ENCODE assay signal across 1 cellular context in the genomic region with DNA sequence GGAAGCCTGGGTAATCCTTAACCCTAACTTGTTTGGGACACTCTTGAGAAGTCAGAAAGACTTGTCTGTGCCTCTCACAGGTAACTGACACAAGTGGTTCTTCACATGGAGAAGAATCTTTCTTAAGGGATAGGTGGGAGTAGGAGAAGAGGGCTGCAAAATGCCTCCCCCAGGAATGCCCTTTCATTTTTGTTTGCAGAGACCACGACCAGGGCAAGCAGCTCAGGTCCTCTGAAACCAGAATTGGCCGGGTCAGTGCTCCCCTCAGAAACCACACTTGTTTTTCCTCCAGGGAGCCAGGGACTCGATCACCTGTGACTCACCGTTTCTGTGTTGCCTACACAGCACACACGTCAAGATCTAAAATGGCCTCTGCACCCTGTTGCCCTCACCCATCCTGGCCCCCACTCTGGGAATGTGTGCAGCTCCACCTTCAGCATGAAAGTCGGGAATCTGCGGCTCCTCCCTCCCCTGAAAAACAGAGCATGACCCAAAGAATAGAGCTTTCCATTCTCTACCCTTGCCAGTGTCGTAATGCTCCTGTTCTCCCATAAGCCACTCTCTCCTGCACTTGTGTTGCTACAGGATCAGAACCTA.
TF ChIP-seq lines count a peak whose summit lies in the region.

No MANE protein-coding gene starts in this region.

TF ChIP-seq in HepG2, 621 proteins besides CTCF, POLR2A, EP300 and RAD21 (continued from another document and continues in another):
- TF ChIP-seq CEBPZ (IDR thresholded peaks at IDR 0.05; ENCODE audit: low read length), result no peak
- TF ChIP-seq, protein P1, sequence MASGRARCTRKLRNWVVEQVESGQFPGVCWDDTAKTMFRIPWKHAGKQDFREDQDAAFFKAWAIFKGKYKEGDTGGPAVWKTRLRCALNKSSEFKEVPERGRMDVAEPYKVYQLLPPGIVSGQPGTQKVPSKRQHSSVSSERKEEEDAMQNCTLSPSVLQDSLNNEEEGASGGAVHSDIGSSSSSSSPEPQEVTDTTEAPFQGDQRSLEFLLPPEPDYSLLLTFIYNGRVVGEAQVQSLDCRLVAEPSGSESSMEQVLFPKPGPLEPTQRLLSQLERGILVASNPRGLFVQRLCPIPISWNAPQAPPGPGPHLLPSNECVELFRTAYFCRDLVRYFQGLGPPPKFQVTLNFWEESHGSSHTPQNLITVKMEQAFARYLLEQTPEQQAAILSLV (CRISPR knock-in tag; IDR thresholded peaks at IDR 0.05; ENCODE audit: borderline replicate concordance), result no peak
- TF ChIP-seq ZNF496 (CRISPR knock-in tag; IDR thresholded peaks at IDR 0.05; ENCODE audit: insufficient replicate concordance), result no peak
- TF ChIP-seq ARNT (IDR thresholded peaks at IDR 0.05), result no peak
- TF ChIP-seq ETV5 (CRISPR knock-in tag; IDR thresholded peaks at IDR 0.05; ENCODE audit: borderline replicate concordance), result peak; percentile 75; the same call in 1 of the 2 replicates
- 0 out of 2 replicates have a peak, but pooled peaks have one; percentile 13 for TF ChIP-seq HOXD1 (CRISPR knock-in tag; IDR thresholded peaks at IDR 0.05)
- TF ChIP-seq IRF2 (CRISPR knock-in tag; IDR thresholded peaks at IDR 0.05), result 0 out of 2 replicates have a peak, but pooled peaks have one; percentile 27
- no peak for TF ChIP-seq FOXP1 (IDR thresholded peaks at IDR 0.05)
- TF ChIP-seq FOXP1 (CRISPR knock-in tag; IDR thresholded peaks at IDR 0.05), result peak; percentile 80
- TF ChIP-seq NFIC (IDR thresholded peaks at IDR 0.05; ENCODE audit: low read length), result 0 out of 2 replicates have a peak, but pooled peaks have one; percentile 41
- TF ChIP-seq GFI1 (CRISPR knock-in tag; IDR thresholded peaks at IDR 0.05; ENCODE audit: borderline replicate concordance), result no peak
- TF ChIP-seq ZNF18 (CRISPR knock-in tag; IDR thresholded peaks at IDR 0.05; ENCODE audit: insufficient replicate concordance), result no peak
- TF ChIP-seq ZNF772 (CRISPR knock-in tag; IDR thresholded peaks at IDR 0.05), result no peak
- TF ChIP-seq, protein P2, sequence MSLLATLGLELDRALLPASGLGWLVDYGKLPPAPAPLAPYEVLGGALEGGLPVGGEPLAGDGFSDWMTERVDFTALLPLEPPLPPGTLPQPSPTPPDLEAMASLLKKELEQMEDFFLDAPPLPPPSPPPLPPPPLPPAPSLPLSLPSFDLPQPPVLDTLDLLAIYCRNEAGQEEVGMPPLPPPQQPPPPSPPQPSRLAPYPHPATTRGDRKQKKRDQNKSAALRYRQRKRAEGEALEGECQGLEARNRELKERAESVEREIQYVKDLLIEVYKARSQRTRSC (CRISPR knock-in tag; IDR thresholded peaks at IDR 0.05; ENCODE audit: low read depth), result no peak
- TF ChIP-seq HMG20A (CRISPR knock-in tag; IDR thresholded peaks at IDR 0.05; ENCODE audit: borderline replicate concordance), result peak; percentile 67; the same call in 1 of the 2 replicates
- 0 out of 2 replicates have a peak, but pooled peaks have one; percentile 48 for TF ChIP-seq ZNF331 (CRISPR knock-in tag; IDR thresholded peaks at IDR 0.05)
- TF ChIP-seq, protein P3, sequence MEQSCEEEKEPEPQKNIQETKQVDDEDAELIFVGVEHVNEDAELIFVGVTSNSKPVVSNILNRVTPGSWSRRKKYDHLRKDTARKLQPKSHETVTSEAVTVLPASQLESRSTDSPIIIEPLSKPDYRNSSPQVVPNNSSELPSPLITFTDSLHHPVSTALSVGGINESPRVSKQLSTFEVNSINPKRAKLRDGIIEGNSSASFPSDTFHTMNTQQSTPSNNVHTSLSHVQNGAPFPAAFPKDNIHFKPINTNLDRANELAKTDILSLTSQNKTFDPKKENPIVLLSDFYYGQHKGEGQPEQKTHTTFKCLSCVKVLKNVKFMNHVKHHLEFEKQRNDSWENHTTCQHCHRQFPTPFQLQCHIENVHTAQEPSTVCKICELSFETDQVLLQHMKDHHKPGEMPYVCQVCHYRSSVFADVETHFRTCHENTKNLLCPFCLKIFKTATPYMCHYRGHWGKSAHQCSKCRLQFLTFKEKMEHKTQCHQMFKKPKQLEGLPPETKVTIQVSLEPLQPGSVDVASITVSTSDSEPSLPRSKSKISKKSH (CRISPR knock-in tag; IDR thresholded peaks at IDR 0.05; ENCODE audit: borderline replicate concordance), result no peak; the same call in 1 of the 2 replicates
- no peak for TF ChIP-seq SIN3B (IDR thresholded peaks at IDR 0.05; ENCODE audit: low read length)
- TF ChIP-seq SP1 (IDR thresholded peaks at IDR 0.05), result no peak
- TF ChIP-seq SP1 (CRISPR knock-in tag; IDR thresholded peaks at IDR 0.05), result no peak
- no peak for TF ChIP-seq ZNF850 (CRISPR knock-in tag; conservative IDR thresholded peaks at IDR 0.05)
- peak; percentile 7; the same call in 1 of the 2 replicates for TF ChIP-seq NFYC (CRISPR knock-in tag; IDR thresholded peaks at IDR 0.05)
- no peak for TF ChIP-seq SIX1 (CRISPR knock-in tag; IDR thresholded peaks at IDR 0.05; ENCODE audit: borderline replicate concordance)
- TF ChIP-seq PRMT3 (CRISPR knock-in tag; IDR thresholded peaks at IDR 0.05; ENCODE audit: borderline replicate concordance, low read depth), result no peak
- TF ChIP-seq SNRNP70 (IDR thresholded peaks at IDR 0.05; ENCODE audit: low read depth, low read length), result no peak
- peak; percentile 92 for TF ChIP-seq SOX5 (CRISPR knock-in tag; IDR thresholded peaks at IDR 0.05; ENCODE audit: borderline replicate concordance)
- TF ChIP-seq KMT2B (CRISPR knock-in tag; IDR thresholded peaks at IDR 0.05), result peak; percentile 13; the same call in 1 of the 2 replicates
- TF ChIP-seq SMAD3 (CRISPR knock-in tag; IDR thresholded peaks at IDR 0.05), result no peak; the same call in 1 of the 2 replicates
- TF ChIP-seq, protein P4, sequence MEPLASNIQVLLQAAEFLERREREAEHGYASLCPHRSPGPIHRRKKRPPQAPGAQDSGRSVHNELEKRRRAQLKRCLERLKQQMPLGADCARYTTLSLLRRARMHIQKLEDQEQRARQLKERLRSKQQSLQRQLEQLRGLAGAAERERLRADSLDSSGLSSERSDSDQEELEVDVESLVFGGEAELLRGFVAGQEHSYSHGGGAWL (CRISPR knock-in tag; IDR thresholded peaks at IDR 0.05), result 0 out of 2 replicates have a peak, but pooled peaks have one; percentile 15
- TF ChIP-seq ZNF563 (CRISPR knock-in tag; IDR thresholded peaks at IDR 0.05), result 0 out of 2 replicates have a peak, but pooled peaks have one; percentile 38
- TF ChIP-seq ZNF180 (CRISPR knock-in tag; IDR thresholded peaks at IDR 0.05; ENCODE audit: borderline replicate concordance, low read depth), result no peak
- no peak for TF ChIP-seq ZNF512B (CRISPR knock-in tag; IDR thresholded peaks at IDR 0.05; ENCODE audit: borderline replicate concordance)
- no peak for TF ChIP-seq MATR3 (CRISPR knock-in tag; IDR thresholded peaks at IDR 0.05)
- TF ChIP-seq ZBTB20 (CRISPR knock-in tag; IDR thresholded peaks at IDR 0.05; ENCODE audit: borderline replicate concordance, low read depth), result no peak
- 0 out of 2 replicates have a peak, but pooled peaks have one; percentile 54 for TF ChIP-seq ATF7-NPFF (CRISPR knock-in tag; IDR thresholded peaks at IDR 0.05; ENCODE audit: low read depth)
- TF ChIP-seq SP5 (CRISPR knock-in tag; IDR thresholded peaks at IDR 0.05; ENCODE audit: borderline replicate concordance, low read depth), result peak; percentile 98
- TF ChIP-seq ZNF432 (CRISPR knock-in tag; IDR thresholded peaks at IDR 0.05; ENCODE audit: borderline replicate concordance), result no peak
- TF ChIP-seq FLYWCH1 (CRISPR knock-in tag; IDR thresholded peaks at IDR 0.05), result no peak
- no peak for TF ChIP-seq LCORL (IDR thresholded peaks at IDR 0.05)
- TF ChIP-seq LCORL (CRISPR knock-in tag; IDR thresholded peaks at IDR 0.05), result peak; percentile 83; the same call in 1 of the 2 replicates
- no peak for TF ChIP-seq CHD2 (IDR thresholded peaks at IDR 0.05; ENCODE audit: low read depth, low read length)
- no peak for TF ChIP-seq NFAT5 (CRISPR knock-in tag; IDR thresholded peaks at IDR 0.05)
- no peak for TF ChIP-seq ZNF570 (CRISPR knock-in tag; IDR thresholded peaks at IDR 0.05; ENCODE audit: borderline replicate concordance)
- TF ChIP-seq AGO2 (optimal IDR thresholded peaks at IDR 0.05; ENCODE audit: low read depth, low read length), result no peak
- TF ChIP-seq ZNF766 (CRISPR knock-in tag; IDR thresholded peaks at IDR 0.05; ENCODE audit: borderline replicate concordance), result no peak
- TF ChIP-seq SMAD1 (CRISPR knock-in tag; IDR thresholded peaks at IDR 0.05; ENCODE audit: borderline replicate concordance, low read depth), result 0 out of 2 replicates have a peak, but pooled peaks have one; percentile 65
- TF ChIP-seq ZNF333 (CRISPR knock-in tag; IDR thresholded peaks at IDR 0.05; ENCODE audit: borderline replicate concordance), result no peak
- TF ChIP-seq ZNF552 (CRISPR knock-in tag; IDR thresholded peaks at IDR 0.05; ENCODE audit: borderline replicate concordance), result no peak
